1 cellular context compared by ENCODE assay signal in the genomic region with DNA sequence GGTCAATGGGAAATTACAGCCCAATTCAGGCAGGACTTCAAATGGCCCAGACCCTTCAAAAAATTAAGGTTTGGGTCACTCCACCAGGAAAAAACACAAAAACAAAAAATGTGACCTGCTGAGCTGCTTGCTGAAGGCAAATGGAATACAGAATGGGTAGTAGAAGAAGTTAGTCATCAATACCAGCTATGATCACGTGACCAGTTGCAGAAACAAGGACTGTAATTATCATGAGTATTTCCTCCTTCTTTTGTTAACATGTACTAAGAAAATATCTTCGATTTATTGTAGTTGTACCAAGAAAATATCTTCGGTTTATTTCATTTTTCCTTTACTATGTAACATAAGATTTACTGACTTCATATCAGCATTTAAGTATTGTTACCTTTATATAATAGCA.
TF ChIP-seq lines count a peak whose summit lies in the region.

No MANE protein-coding gene starts in this region.

TF ChIP-seq in HepG2, 621 proteins besides CTCF, POLR2A, EP300 and RAD21 (continued from another document):
- no peak for TF ChIP-seq KIAA2018 (CRISPR knock-in tag; IDR thresholded peaks at IDR 0.05; ENCODE audit: borderline replicate concordance)
- TF ChIP-seq PAWR (CRISPR knock-in tag; IDR thresholded peaks at IDR 0.05; ENCODE audit: borderline replicate concordance) = no peak
- TF ChIP-seq, protein P1, sequence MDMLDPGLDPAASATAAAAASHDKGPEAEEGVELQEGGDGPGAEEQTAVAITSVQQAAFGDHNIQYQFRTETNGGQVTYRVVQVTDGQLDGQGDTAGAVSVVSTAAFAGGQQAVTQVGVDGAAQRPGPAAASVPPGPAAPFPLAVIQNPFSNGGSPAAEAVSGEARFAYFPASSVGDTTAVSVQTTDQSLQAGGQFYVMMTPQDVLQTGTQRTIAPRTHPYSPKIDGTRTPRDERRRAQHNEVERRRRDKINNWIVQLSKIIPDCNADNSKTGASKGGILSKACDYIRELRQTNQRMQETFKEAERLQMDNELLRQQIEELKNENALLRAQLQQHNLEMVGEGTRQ (IDR thresholded peaks at IDR 0.05; ENCODE audit: low read depth, low read length) = peak; percentile 69
- TF ChIP-seq, protein P1 (CRISPR knock-in tag; IDR thresholded peaks at IDR 0.05; ENCODE audit: borderline replicate concordance) = no peak
- no peak for TF ChIP-seq MAF1 (CRISPR knock-in tag; IDR thresholded peaks at IDR 0.05; ENCODE audit: borderline replicate concordance)
- no peak for TF ChIP-seq CBX2 (IDR thresholded peaks at IDR 0.05; ENCODE audit: low read depth, low read length)
- no peak for TF ChIP-seq CBX2 (CRISPR knock-in tag; IDR thresholded peaks at IDR 0.05; ENCODE audit: low read depth)
- TF ChIP-seq ATM (IDR thresholded peaks at IDR 0.05; ENCODE audit: borderline replicate concordance) = no peak
- no peak for TF ChIP-seq ZSCAN5A (CRISPR knock-in tag; IDR thresholded peaks at IDR 0.05; ENCODE audit: borderline replicate concordance)
- no peak for TF ChIP-seq PHF5A (CRISPR knock-in tag; IDR thresholded peaks at IDR 0.05; ENCODE audit: low read depth, unreplicated experiment)
- TF ChIP-seq ZNF792 (CRISPR knock-in tag; IDR thresholded peaks at IDR 0.05) = no peak
- TF ChIP-seq NONO (IDR thresholded peaks at IDR 0.05) = no peak
- TF ChIP-seq NONO (CRISPR knock-in tag; conservative IDR thresholded peaks at IDR 0.05) = no peak
- TF ChIP-seq, protein P2, sequence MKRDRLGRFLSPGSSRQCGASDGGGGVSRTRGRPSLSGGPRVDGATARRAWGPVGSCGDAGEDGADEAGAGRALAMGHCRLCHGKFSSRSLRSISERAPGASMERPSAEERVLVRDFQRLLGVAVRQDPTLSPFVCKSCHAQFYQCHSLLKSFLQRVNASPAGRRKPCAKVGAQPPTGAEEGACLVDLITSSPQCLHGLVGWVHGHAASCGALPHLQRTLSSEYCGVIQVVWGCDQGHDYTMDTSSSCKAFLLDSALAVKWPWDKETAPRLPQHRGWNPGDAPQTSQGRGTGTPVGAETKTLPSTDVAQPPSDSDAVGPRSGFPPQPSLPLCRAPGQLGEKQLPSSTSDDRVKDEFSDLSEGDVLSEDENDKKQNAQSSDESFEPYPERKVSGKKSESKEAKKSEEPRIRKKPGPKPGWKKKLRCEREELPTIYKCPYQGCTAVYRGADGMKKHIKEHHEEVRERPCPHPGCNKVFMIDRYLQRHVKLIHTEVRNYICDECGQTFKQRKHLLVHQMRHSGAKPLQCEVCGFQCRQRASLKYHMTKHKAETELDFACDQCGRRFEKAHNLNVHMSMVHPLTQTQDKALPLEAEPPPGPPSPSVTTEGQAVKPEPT (CRISPR knock-in tag; IDR thresholded peaks at IDR 0.05; ENCODE audit: low read depth) = no peak
- TF ChIP-seq RAD51 (IDR thresholded peaks at IDR 0.05; ENCODE audit: borderline replicate concordance) = peak; percentile 89
